ENCODE assay signal across 1 cellular context in the genomic region with DNA sequence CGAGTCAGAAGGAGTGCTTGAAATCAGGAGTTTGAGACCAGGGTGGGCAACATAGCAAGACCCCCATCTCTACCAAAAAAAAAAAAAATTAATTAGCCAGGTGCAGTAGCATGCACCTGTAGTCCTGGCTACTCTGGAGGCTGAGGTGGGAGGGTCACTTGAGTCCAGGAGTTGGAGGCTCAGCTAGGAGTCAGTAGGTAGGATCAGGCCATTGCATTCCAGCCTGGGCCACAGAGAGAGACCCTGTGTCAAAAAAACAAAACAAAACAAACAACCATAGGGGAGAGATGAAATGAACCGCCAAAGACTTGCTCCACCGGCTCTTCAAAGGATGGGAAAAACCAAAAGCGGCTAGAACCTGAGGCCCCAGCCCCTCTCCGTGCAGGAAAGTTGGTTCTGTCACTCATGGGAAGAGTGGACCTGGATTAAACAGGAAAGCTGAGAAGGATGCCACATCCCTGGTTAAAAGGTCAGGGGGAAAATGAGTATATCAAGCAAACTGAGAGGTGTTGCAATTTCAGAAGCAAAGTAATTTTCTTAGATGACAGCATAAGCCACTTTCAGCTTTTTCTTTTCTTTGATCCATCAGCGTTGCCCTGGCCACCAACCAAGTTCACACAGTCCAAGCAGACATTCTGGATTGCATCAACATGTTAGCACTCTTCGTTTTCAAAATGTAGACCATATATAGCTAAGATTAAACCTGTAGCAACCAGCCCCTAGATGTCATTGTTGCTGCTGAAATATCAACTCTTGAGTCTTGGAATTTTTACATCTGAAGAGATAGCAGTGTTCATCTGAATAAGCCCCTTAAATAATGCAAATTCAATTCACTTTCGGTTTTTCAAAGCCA.
A peak's percentile ranks its signal among the peaks of the same experiment; 100 is the strongest.
TF ChIP-seq lines count a peak whose summit lies in the region.

No MANE protein-coding gene starts in this region.

TF ChIP-seq in HepG2, 621 proteins besides CTCF, POLR2A, EP300 and RAD21 (continues in another document):
- TF ChIP-seq STAG1 (CRISPR knock-in tag; IDR thresholded peaks at IDR 0.05), result peak; percentile 38; the same call in 1 of the 2 replicates
- TF ChIP-seq, protein P1, sequence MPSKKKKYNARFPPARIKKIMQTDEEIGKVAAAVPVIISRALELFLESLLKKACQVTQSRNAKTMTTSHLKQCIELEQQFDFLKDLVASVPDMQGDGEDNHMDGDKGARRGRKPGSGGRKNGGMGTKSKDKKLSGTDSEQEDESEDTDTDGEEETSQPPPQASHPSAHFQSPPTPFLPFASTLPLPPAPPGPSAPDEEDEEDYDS (CRISPR knock-in tag; IDR thresholded peaks at IDR 0.05), result no peak
- TF ChIP-seq ZNF510 (CRISPR knock-in tag; IDR thresholded peaks at IDR 0.05; ENCODE audit: low read depth), result no peak
- no peak for TF ChIP-seq ELF3 (CRISPR knock-in tag; IDR thresholded peaks at IDR 0.05)
- TF ChIP-seq, protein P2, sequence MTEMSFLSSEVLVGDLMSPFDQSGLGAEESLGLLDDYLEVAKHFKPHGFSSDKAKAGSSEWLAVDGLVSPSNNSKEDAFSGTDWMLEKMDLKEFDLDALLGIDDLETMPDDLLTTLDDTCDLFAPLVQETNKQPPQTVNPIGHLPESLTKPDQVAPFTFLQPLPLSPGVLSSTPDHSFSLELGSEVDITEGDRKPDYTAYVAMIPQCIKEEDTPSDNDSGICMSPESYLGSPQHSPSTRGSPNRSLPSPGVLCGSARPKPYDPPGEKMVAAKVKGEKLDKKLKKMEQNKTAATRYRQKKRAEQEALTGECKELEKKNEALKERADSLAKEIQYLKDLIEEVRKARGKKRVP (CRISPR knock-in tag; IDR thresholded peaks at IDR 0.05), result peak in 1 of 2 experiments; percentile 63; a peak in 2 of 4 replicates
- no peak for TF ChIP-seq MTA3 (CRISPR knock-in tag; IDR thresholded peaks at IDR 0.05)
- TF ChIP-seq CREM (IDR thresholded peaks at IDR 0.05), result peak; percentile 64
- no peak for TF ChIP-seq CREM (CRISPR knock-in tag; IDR thresholded peaks at IDR 0.05)
- TF ChIP-seq, protein P3, sequence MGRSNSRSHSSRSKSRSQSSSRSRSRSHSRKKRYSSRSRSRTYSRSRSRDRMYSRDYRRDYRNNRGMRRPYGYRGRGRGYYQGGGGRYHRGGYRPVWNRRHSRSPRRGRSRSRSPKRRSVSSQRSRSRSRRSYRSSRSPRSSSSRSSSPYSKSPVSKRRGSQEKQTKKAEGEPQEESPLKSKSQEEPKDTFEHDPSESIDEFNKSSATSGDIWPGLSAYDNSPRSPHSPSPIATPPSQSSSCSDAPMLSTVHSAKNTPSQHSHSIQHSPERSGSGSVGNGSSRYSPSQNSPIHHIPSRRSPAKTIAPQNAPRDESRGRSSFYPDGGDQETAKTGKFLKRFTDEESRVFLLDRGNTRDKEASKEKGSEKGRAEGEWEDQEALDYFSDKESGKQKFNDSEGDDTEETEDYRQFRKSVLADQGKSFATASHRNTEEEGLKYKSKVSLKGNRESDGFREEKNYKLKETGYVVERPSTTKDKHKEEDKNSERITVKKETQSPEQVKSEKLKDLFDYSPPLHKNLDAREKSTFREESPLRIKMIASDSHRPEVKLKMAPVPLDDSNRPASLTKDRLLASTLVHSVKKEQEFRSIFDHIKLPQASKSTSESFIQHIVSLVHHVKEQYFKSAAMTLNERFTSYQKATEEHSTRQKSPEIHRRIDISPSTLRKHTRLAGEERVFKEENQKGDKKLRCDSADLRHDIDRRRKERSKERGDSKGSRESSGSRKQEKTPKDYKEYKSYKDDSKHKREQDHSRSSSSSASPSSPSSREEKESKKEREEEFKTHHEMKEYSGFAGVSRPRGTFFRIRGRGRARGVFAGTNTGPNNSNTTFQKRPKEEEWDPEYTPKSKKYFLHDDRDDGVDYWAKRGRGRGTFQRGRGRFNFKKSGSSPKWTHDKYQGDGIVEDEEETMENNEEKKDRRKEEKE (IDR thresholded peaks at IDR 0.05), result no peak
- TF ChIP-seq, protein P4, sequence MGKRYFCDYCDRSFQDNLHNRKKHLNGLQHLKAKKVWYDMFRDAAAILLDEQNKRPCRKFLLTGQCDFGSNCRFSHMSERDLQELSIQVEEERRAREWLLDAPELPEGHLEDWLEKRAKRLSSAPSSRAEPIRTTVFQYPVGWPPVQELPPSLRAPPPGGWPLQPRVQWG (CRISPR knock-in tag; IDR thresholded peaks at IDR 0.05; ENCODE audit: borderline replicate concordance, low read depth), result no peak
- TF ChIP-seq HNF4A (CRISPR knock-in tag; IDR thresholded peaks at IDR 0.05), result peak; percentile 12; the same call in 1 of the 2 replicates
- peak; percentile 78 for TF ChIP-seq BCL6 (CRISPR knock-in tag; IDR thresholded peaks at IDR 0.05)
- peak in 1 of 2 experiments; percentile 40; a peak in 1 of 4 replicates for TF ChIP-seq KLF16 (CRISPR knock-in tag; IDR thresholded peaks at IDR 0.05)
- no peak for TF ChIP-seq KLF11 (CRISPR knock-in tag; IDR thresholded peaks at IDR 0.05)
- TF ChIP-seq, protein P5, sequence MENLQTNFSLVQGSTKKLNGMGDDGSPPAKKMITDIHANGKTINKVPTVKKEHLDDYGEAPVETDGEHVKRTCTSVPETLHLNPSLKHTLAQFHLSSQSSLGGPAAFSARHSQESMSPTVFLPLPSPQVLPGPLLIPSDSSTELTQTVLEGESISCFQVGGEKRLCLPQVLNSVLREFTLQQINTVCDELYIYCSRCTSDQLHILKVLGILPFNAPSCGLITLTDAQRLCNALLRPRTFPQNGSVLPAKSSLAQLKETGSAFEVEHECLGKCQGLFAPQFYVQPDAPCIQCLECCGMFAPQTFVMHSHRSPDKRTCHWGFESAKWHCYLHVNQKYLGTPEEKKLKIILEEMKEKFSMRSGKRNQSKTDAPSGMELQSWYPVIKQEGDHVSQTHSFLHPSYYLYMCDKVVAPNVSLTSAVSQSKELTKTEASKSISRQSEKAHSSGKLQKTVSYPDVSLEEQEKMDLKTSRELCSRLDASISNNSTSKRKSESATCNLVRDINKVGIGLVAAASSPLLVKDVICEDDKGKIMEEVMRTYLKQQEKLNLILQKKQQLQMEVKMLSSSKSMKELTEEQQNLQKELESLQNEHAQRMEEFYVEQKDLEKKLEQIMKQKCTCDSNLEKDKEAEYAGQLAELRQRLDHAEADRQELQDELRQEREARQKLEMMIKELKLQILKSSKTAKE (CRISPR knock-in tag; IDR thresholded peaks at IDR 0.05; ENCODE audit: borderline replicate concordance), result no peak
- TF ChIP-seq, protein P6, sequence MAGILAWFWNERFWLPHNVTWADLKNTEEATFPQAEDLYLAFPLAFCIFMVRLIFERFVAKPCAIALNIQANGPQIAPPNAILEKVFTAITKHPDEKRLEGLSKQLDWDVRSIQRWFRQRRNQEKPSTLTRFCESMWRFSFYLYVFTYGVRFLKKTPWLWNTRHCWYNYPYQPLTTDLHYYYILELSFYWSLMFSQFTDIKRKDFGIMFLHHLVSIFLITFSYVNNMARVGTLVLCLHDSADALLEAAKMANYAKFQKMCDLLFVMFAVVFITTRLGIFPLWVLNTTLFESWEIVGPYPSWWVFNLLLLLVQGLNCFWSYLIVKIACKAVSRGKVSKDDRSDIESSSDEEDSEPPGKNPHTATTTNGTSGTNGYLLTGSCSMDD (CRISPR knock-in tag; IDR thresholded peaks at IDR 0.05), result no peak
- TF ChIP-seq PTBP1 (IDR thresholded peaks at IDR 0.05; ENCODE audit: low read depth, low read length, poor library complexity, severe bottlenecking), result no peak
- TF ChIP-seq, protein P7, sequence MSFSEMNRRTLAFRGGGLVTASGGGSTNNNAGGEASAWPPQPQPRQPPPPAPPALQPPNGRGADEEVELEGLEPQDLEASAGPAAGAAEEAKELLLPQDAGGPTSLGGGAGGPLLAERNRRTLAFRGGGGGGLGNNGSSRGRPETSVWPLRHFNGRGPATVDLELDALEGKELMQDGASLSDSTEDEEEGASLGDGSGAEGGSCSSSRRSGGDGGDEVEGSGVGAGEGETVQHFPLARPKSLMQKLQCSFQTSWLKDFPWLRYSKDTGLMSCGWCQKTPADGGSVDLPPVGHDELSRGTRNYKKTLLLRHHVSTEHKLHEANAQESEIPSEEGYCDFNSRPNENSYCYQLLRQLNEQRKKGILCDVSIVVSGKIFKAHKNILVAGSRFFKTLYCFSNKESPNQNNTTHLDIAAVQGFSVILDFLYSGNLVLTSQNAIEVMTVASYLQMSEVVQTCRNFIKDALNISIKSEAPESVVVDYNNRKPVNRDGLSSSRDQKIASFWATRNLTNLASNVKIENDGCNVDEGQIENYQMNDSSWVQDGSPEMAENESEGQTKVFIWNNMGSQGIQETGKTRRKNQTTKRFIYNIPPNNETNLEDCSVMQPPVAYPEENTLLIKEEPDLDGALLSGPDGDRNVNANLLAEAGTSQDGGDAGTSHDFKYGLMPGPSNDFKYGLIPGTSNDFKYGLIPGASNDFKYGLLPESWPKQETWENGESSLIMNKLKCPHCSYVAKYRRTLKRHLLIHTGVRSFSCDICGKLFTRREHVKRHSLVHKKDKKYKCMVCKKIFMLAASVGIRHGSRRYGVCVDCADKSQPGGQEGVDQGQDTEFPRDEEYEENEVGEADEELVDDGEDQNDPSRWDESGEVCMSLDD (CRISPR knock-in tag; IDR thresholded peaks at IDR 0.05; ENCODE audit: borderline replicate concordance), result no peak
- no peak for TF ChIP-seq ZSCAN29 (CRISPR knock-in tag; conservative IDR thresholded peaks at IDR 0.05)
- TF ChIP-seq TCF7L2 (IDR thresholded peaks at IDR 0.05; ENCODE audit: low read depth, low read length), result peak; percentile 56
- TF ChIP-seq SAP130 (CRISPR knock-in tag; IDR thresholded peaks at IDR 0.05; ENCODE audit: low read depth), result peak; percentile 36; the same call in 1 of the 2 replicates
- no peak for TF ChIP-seq ZNF879 (CRISPR knock-in tag; IDR thresholded peaks at IDR 0.05)
- TF ChIP-seq, protein P8, sequence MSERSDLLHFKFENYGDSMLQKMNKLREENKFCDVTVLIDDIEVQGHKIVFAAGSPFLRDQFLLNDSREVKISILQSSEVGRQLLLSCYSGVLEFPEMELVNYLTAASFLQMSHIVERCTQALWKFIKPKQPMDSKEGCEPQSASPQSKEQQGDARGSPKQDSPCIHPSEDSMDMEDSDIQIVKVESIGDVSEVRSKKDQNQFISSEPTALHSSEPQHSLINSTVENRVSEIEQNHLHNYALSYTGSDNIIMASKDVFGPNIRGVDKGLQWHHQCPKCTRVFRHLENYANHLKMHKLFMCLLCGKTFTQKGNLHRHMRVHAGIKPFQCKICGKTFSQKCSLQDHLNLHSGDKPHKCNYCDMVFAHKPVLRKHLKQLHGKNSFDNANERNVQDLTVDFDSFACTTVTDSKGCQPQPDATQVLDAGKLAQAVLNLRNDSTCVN (CRISPR knock-in tag; IDR thresholded peaks at IDR 0.05; ENCODE audit: borderline replicate concordance), result no peak
- TF ChIP-seq RXRB (CRISPR knock-in tag; IDR thresholded peaks at IDR 0.05; ENCODE audit: borderline replicate concordance), result peak; percentile 57
- peak; percentile 81; the same call in 1 of the 2 replicates for TF ChIP-seq TBX2 (CRISPR knock-in tag; IDR thresholded peaks at IDR 0.05; ENCODE audit: borderline replicate concordance)
- 0 out of 4 replicates have a peak, but pooled peaks of 1 of the 2 experiments have one; percentile 38 for TF ChIP-seq NR2F1 (CRISPR knock-in tag; IDR thresholded peaks at IDR 0.05)
- TF ChIP-seq DR1 (CRISPR knock-in tag; IDR thresholded peaks at IDR 0.05), result no peak
- TF ChIP-seq SRF (IDR thresholded peaks at IDR 0.05; ENCODE audit: low read depth, low read length), result peak; percentile 65
- TF ChIP-seq TCF7 (IDR thresholded peaks at IDR 0.05; ENCODE audit: low read depth), result peak; percentile 94
- TF ChIP-seq, protein P9, sequence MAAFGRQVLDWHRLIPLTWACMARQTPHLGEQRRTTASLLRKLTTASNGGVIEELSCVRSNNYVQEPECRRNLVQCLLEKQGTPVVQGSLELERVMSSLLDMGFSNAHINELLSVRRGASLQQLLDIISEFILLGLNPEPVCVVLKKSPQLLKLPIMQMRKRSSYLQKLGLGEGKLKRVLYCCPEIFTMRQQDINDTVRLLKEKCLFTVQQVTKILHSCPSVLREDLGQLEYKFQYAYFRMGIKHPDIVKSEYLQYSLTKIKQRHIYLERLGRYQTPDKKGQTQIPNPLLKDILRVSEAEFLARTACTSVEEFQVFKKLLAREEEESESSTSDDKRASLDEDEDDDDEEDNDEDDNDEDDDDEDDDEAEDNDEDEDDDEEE (CRISPR knock-in tag; IDR thresholded peaks at IDR 0.05), result no peak
- TF ChIP-seq, protein P10, sequence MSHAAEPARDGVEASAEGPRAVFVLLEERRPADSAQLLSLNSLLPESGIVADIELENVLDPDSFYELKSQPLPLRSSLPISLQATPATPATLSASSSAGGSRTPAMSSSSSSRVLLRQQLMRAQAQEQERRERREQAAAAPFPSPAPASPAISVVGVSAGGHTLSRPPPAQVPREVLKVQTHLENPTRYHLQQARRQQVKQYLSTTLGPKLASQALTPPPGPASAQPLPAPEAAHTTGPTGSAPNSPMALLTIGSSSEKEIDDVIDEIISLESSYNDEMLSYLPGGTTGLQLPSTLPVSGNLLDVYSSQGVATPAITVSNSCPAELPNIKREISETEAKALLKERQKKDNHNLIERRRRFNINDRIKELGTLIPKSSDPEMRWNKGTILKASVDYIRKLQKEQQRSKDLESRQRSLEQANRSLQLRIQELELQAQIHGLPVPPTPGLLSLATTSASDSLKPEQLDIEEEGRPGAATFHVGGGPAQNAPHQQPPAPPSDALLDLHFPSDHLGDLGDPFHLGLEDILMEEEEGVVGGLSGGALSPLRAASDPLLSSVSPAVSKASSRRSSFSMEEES (CRISPR knock-in tag; IDR thresholded peaks at IDR 0.05), result no peak
- TF ChIP-seq ZNF569 (CRISPR knock-in tag; IDR thresholded peaks at IDR 0.05; ENCODE audit: borderline replicate concordance), result no peak
- TF ChIP-seq MIXL1 (CRISPR knock-in tag; IDR thresholded peaks at IDR 0.05), result 0 out of 2 replicates have a peak, but pooled peaks have one; percentile 6
- no peak for TF ChIP-seq ZNF550 (CRISPR knock-in tag; IDR thresholded peaks at IDR 0.05; ENCODE audit: borderline replicate concordance)
- TF ChIP-seq, protein P11, sequence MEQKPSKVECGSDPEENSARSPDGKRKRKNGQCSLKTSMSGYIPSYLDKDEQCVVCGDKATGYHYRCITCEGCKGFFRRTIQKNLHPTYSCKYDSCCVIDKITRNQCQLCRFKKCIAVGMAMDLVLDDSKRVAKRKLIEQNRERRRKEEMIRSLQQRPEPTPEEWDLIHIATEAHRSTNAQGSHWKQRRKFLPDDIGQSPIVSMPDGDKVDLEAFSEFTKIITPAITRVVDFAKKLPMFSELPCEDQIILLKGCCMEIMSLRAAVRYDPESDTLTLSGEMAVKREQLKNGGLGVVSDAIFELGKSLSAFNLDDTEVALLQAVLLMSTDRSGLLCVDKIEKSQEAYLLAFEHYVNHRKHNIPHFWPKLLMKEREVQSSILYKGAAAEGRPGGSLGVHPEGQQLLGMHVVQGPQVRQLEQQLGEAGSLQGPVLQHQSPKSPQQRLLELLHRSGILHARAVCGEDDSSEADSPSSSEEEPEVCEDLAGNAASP (CRISPR knock-in tag; IDR thresholded peaks at IDR 0.05; ENCODE audit: borderline replicate concordance), result peak; percentile 18; the same call in 1 of the 2 replicates
- TF ChIP-seq, protein P12, sequence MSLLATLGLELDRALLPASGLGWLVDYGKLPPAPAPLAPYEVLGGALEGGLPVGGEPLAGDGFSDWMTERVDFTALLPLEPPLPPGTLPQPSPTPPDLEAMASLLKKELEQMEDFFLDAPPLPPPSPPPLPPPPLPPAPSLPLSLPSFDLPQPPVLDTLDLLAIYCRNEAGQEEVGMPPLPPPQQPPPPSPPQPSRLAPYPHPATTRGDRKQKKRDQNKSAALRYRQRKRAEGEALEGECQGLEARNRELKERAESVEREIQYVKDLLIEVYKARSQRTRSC (CRISPR knock-in tag; IDR thresholded peaks at IDR 0.05; ENCODE audit: low read depth), result no peak
- no peak for TF ChIP-seq ZNF383 (CRISPR knock-in tag; IDR thresholded peaks at IDR 0.05; ENCODE audit: borderline replicate concordance)
- no peak for TF ChIP-seq ISX (CRISPR knock-in tag; conservative IDR thresholded peaks at IDR 0.05)
- peak; percentile 39; the same call in 1 of the 2 replicates for TF ChIP-seq KDM1A (CRISPR knock-in tag; IDR thresholded peaks at IDR 0.05)
